9 cellular contexts compared by ENCODE assay signal in genomic region chr4:16859031-16859430, GRCh38. TPM values are rescaled to one million over a fixed set of nuclear protein-coding genes. Genes with fewer than 3 reads are reported as not detected.
"Had no signal": no experiment of that assay in that cellular context is flagged by ENCODE, and none has a peak within 500 bp of the region (broad histone marks: within the 10 kb centered on the region; RNA-seq: fewer than 3 reads in every experiment).

No MANE protein-coding gene starts in this region.

- H3K4me2 ChIP-seq: neural progenitor cell had no signal

- H3K27ac ChIP-seq: neural progenitor cell, ovary had no signal

- H3K27me3 ChIP-seq: neural progenitor cell, ovary, transverse colon had no signal

- DNase-seq: activated B cell treated with CpG ODN at 0.5 μM for 24 hours; activated CD4-positive, alpha-beta T cell treated with anti-CD3 and anti-CD28 coated beads, Interleukin-2, amount 10 ng/mL, durations not matched to agents 24 days and 14 days; activated naive CD4-positive, alpha-beta T cell treated with anti-CD3 and anti-CD28 coated beads for 36 hours; cerebellar nuclear complex; endodermal cell; T-helper 1 cell; transverse colon had no signal

- H2AFZ ChIP-seq: neural progenitor cell had no signal

- H3K9ac ChIP-seq: neural progenitor cell had no signal

- H3K9me3 ChIP-seq: ovary, transverse colon had no signal

- H3K4me1 ChIP-seq: neural progenitor cell, transverse colon had no signal

- H3K4me3 ChIP-seq: neural progenitor cell, ovary, transverse colon had no signal

- H3K36me3 ChIP-seq: neural progenitor cell, ovary, transverse colon had no signal

RNA-seq across cellular contexts. Expression of gene LDB2, which starts 39.4 kb away (rescaled TPM):
- total RNA-seq: activated B cell treated with CpG ODN at 0.5 μM for 24 hours; activated CD4-positive, alpha-beta T cell treated with anti-CD3 and anti-CD28 coated beads, Interleukin-2, amount 10 ng/mL, durations not matched to agents 24 days and 14 days; activated naive CD4-positive, alpha-beta T cell treated with anti-CD3 and anti-CD28 coated beads for 36 hours had no signal
